1 cellular context compared by ENCODE assay signal in the genomic region with DNA sequence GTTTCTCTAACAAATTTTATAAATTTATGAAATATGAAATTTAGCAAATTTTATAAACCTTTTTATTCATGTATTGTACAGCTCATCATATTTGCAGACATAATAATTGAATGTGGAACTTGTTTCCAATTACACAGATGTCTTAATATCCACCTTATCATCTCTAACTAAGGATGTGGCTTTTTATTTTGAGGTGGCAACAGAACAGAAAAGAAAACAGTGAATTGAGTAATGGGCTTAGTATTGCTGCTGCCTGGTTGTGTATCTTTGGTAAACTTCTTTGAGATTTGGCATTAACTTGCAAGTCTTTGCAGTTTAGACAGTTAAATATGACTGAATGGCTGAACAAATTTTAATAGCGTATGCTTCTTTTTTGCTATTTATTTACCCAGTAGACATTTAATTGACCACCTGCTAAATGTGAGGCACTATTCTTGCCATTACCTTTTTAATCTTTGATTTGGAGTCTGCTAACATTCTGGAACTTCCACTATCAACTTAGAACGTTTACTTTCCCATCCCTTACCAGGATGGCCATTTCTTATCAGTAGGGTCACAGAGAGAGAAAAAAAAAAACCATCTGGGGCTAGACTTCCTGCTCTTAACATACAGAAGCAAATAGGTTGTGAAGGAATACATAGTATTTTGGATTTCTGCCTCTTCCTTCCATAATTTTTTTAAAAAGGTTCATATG.
TF ChIP-seq lines count a peak whose summit lies in the region.

No MANE protein-coding gene starts in this region.

TF ChIP-seq in endothelial cell of umbilical vein, 7 proteins besides CTCF, POLR2A, EP300 and RAD21:
- TF ChIP-seq FOS (IDR thresholded peaks at IDR 0.05; ENCODE audit: borderline replicate concordance, insufficient read depth, low read length) (no peak), GATA2 (IDR thresholded peaks at IDR 0.05; ENCODE audit: insufficient read depth, insufficient read length, low read depth, low read length) (no peak), MYC (IDR thresholded peaks at IDR 0.05; ENCODE audit: low read depth, low read length) (no peak), JUN (IDR thresholded peaks at IDR 0.05; ENCODE audit: borderline replicate concordance, insufficient read depth, insufficient read length, low read depth) (no peak), EZH2 (IDR thresholded peaks at IDR 0.05; ENCODE audit: borderline replicate concordance, low read depth, low read length, severe bottlenecking) (no peak), POLR2AphosphoS5 (IDR thresholded peaks at IDR 0.05; ENCODE audit: insufficient read depth, low read depth, low read length) (no peak)
- TF ChIP-seq, protein P1, sequence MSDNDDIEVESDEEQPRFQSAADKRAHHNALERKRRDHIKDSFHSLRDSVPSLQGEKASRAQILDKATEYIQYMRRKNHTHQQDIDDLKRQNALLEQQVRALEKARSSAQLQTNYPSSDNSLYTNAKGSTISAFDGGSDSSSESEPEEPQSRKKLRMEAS (IDR thresholded peaks at IDR 0.05; ENCODE audit: insufficient read depth, insufficient read length): no peak
